18 cellular contexts compared by ENCODE assay signal in the genomic region with DNA sequence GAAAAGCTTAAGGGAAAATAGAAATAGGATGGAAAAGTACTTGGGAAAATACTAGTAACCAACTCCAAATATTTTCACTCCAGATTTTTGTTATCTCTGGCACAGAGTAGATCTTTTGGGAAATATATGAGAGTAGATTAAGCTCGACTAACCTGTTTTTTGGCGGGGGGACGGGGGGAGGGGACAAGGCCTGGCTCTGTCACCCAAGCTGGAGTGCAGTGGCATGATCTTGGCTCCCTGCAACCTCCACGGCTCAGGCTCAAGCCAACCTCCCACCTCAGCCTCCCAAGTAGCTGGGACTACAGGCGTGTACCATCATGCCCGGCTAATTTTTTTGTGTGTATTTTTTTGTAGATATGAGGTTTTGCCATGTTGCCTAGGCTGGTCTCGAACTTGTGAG. TPM values are rescaled to one million over a fixed set of nuclear protein-coding genes. Genes with fewer than 3 reads are reported as not detected.
DNase-seq lines count a peak whose midpoint lies in the region; ATAC-seq, FAIRE-seq and TF ChIP-seq lines count a peak whose summit lies in the region.
"Had no signal": no experiment of that assay in that cellular context is flagged by ENCODE, and none has a peak within 500 bp of the region (broad histone marks: within the 10 kb centered on the region; RNA-seq: fewer than 3 reads in every experiment).

No MANE protein-coding gene starts in this region.

- no peaks in the 10 kb centered on the region for H3K27me3 Mint-ChIP-seq in activated T-cell treated with anti-CD3 and anti-CD28 coated beads, Interleukin-2, amount 50 U/mL, for 24 hours
- H3K27me3 Mint-ChIP-seq in activated T-cell treated with anti-CD3 and anti-CD28 coated beads, Interleukin-2, amount 50 U/mL, for 72 hours (ENCODE audit: low read depth), result no peaks in the 10 kb centered on the region
- H3K27me3 Mint-ChIP-seq in T-cell (no peaks in the 10 kb centered on the region), type B pancreatic cell (no peaks in the 10 kb centered on the region), nephron progenitor cell (ENCODE audit: low read depth, poor library complexity) (peaks cover 3% of the 10 kb centered on the region)
- H3K27me3 Mint-ChIP-seq in natural killer cell treated with Interleukin-12 subunit alpha and Interleukin-12 subunit beta and Interleukin-15 and Interleukin-18, amount 100 ng/mL, for 72 hours, result no peaks in the 10 kb centered on the region

- H3K36me3 Mint-ChIP-seq in activated T-cell treated with anti-CD3 and anti-CD28 coated beads, Interleukin-2, amount 50 U/mL, for 24 hours (ENCODE audit: low read depth), result peaks cover 63% of the 10 kb centered on the region
- peaks cover 2 to 3% of the 10 kb centered on the region in 2 donors for H3K36me3 Mint-ChIP-seq in activated T-cell treated with anti-CD3 and anti-CD28 coated beads, Interleukin-2, amount 50 U/mL, for 72 hours (ENCODE audit: insufficient read depth in 2 of 2)
- H3K36me3 Mint-ChIP-seq in T-cell, result peaks cover 14% of the 10 kb centered on the region
- no peaks in the 10 kb centered on the region for H3K36me3 Mint-ChIP-seq in natural killer cell treated with Interleukin-12 subunit alpha and Interleukin-12 subunit beta and Interleukin-15 and Interleukin-18, amount 100 ng/mL, for 72 hours
- peaks cover 25% of the 10 kb centered on the region for H3K36me3 Mint-ChIP-seq in type B pancreatic cell
- peaks cover 40% of the 10 kb centered on the region for H3K36me3 Mint-ChIP-seq in nephron progenitor cell (ENCODE audit: low read depth)

- DNase-seq in activated T-cell treated with anti-CD3 and anti-CD28 coated beads, Interleukin-2, amount 50 U/mL, for 24 hours, result no peak
- DNase-seq in activated T-cell treated with anti-CD3 and anti-CD28 coated beads, Interleukin-2, amount 50 U/mL, for 72 hours, result no peak
- DNase-seq in T-cell, result no peak
- no peak for DNase-seq in natural killer cell treated with Interleukin-12 subunit alpha and Interleukin-12 subunit beta and Interleukin-15 and Interleukin-18, amount 100 ng/mL, for 72 hours (ENCODE audit: low spot score)
- no peak for DNase-seq in type B pancreatic cell (ENCODE audit: extremely low spot score, unreplicated experiment)
- no peak for DNase-seq in D721Med (ENCODE audit: insufficient read length, low spot score)
- DNase-seq in nephron progenitor cell, result no peak
- DNase-seq: 8988T, Calu3, DND-41, GDM1, NCI-H1105 treated with DMSO at 0.1 percent for 48 hours, NCI-H187, NCI-H82, SHP77 had no signal

- CTCF ChIA-PET in T-cell (lab: Charles Lee), result interaction anchor here (0.6 to 0.7 kb wide), 4 partner anchors 55 to 195 kb away, joined by 3 to 10 read pairs (median 4); no protein-coding TSS in a partner anchor

- TF ChIP-seq CTCF in type B pancreatic cell (conservative IDR thresholded peaks at IDR 0.05) (no peak), D721Med (IDR thresholded peaks at IDR 0.05; ENCODE audit: insufficient read depth, missing control alignments) (no peak), nephron progenitor cell (IDR thresholded peaks at IDR 0.05) (no peak)

- POLR2A ChIA-PET in T-cell (lab: Charles Lee), result interaction anchor here (0.6 to 1.8 kb wide), 4 partner anchors 9 to 697 kb away, joined by 5 to 11 read pairs (median 7); no protein-coding TSS in a partner anchor

- H3K9me3 Mint-ChIP-seq in activated T-cell treated with anti-CD3 and anti-CD28 coated beads, Interleukin-2, amount 50 U/mL, for 24 hours, result no peaks in the 10 kb centered on the region
- H3K9me3 Mint-ChIP-seq in activated T-cell treated with anti-CD3 and anti-CD28 coated beads, Interleukin-2, amount 50 U/mL, for 72 hours, result no peaks in the 10 kb centered on the region
- H3K9me3 Mint-ChIP-seq in T-cell (no peaks in the 10 kb centered on the region), type B pancreatic cell (no peaks in the 10 kb centered on the region), nephron progenitor cell (no peaks in the 10 kb centered on the region)
- H3K9me3 Mint-ChIP-seq in natural killer cell treated with Interleukin-12 subunit alpha and Interleukin-12 subunit beta and Interleukin-15 and Interleukin-18, amount 100 ng/mL, for 72 hours, result no peaks in the 10 kb centered on the region

- no peak for FAIRE-seq in D721Med (lab: Jason Lieb, UNC)
- FAIRE-seq: GM12892 had no signal

- peak overlapping the region; percentile 33 for H3K27ac Mint-ChIP-seq in activated T-cell treated with anti-CD3 and anti-CD28 coated beads, Interleukin-2, amount 50 U/mL, for 24 hours
- H3K27ac Mint-ChIP-seq in activated T-cell treated with anti-CD3 and anti-CD28 coated beads, Interleukin-2, amount 50 U/mL, for 72 hours, result no peak overlapping the region
- H3K27ac Mint-ChIP-seq in T-cell (peak overlapping the region; percentile 31 to 76), type B pancreatic cell (peak overlapping the region; percentile 22), nephron progenitor cell (no peak overlapping the region)
- peak overlapping the region; percentile 58 to 72 for H3K27ac Mint-ChIP-seq in natural killer cell treated with Interleukin-12 subunit alpha and Interleukin-12 subunit beta and Interleukin-15 and Interleukin-18, amount 100 ng/mL, for 72 hours

- H3K4me1 Mint-ChIP-seq in activated T-cell treated with anti-CD3 and anti-CD28 coated beads, Interleukin-2, amount 50 U/mL, for 24 hours (ENCODE audit: low read depth), result peaks cover 73% of the 10 kb centered on the region
- peaks cover 25% of the 10 kb centered on the region for H3K4me1 Mint-ChIP-seq in activated T-cell treated with anti-CD3 and anti-CD28 coated beads, Interleukin-2, amount 50 U/mL, for 72 hours (ENCODE audit: low read depth)
- H3K4me1 Mint-ChIP-seq in T-cell (peaks cover 65 to 82% (median 79%) of the 10 kb centered on the region in 3 donors), type B pancreatic cell (ENCODE audit: unreplicated experiment) (peaks cover 26% of the 10 kb centered on the region), nephron progenitor cell (peaks cover 33% of the 10 kb centered on the region)
- peaks cover 44 to 56% of the 10 kb centered on the region in 2 donors for H3K4me1 Mint-ChIP-seq in natural killer cell treated with Interleukin-12 subunit alpha and Interleukin-12 subunit beta and Interleukin-15 and Interleukin-18, amount 100 ng/mL, for 72 hours (ENCODE audit: low read depth in 2 of 2)

- ATAC-seq in activated T-cell treated with anti-CD3 and anti-CD28 coated beads, Interleukin-2, amount 50 U/mL, for 72 hours (replicated peaks in 1 of 2), result no peak
- ATAC-seq in T-cell (replicated peaks in 1 of 4) (no peak), GM18870 (IDR thresholded peaks at IDR 0.05; ENCODE audit: unreplicated experiment) (no peak)
- ATAC-seq in natural killer cell treated with Interleukin-12 subunit alpha and Interleukin-12 subunit beta and Interleukin-15 and Interleukin-18, amount 100 ng/mL, for 72 hours, result no peak
- ATAC-seq: Panc1 had no signal

- H3K4me3 Mint-ChIP-seq in activated T-cell treated with anti-CD3 and anti-CD28 coated beads, Interleukin-2, amount 50 U/mL, for 24 hours, result no peak overlapping the region
- H3K4me3 Mint-ChIP-seq in activated T-cell treated with anti-CD3 and anti-CD28 coated beads, Interleukin-2, amount 50 U/mL, for 72 hours, result no peak overlapping the region
- H3K4me3 Mint-ChIP-seq in T-cell, result no peak overlapping the region
- H3K4me3 Mint-ChIP-seq in natural killer cell treated with Interleukin-12 subunit alpha and Interleukin-12 subunit beta and Interleukin-15 and Interleukin-18, amount 100 ng/mL, for 72 hours, result no peak overlapping the region
- H3K4me3 Mint-ChIP-seq in type B pancreatic cell, result no peak overlapping the region
- H3K4me3 Mint-ChIP-seq in nephron progenitor cell, result no peak overlapping the region

RNA-seq across cellular contexts. Expression of a gene that starts 4.8 kb away (rescaled TPM):
- 10 to 100 TPM; 71.3 to 79.4 TPM for total RNA-seq in activated T-cell treated with anti-CD3 and anti-CD28 coated beads, Interleukin-2, amount 50 U/mL, for 72 hours
- total RNA-seq in T-cell (10 to 100 TPM; 37.1 to 66.9 (median 54.0) TPM), type B pancreatic cell (ENCODE audit: low replicate concordance) (57.3 and 69.5 TPM in 2 replicates)
- total RNA-seq in natural killer cell treated with Interleukin-12 subunit alpha and Interleukin-12 subunit beta and Interleukin-15 and Interleukin-18, amount 100 ng/mL, for 72 hours, result 100 to 1,000 TPM in 1 of 2 donors, 10 to 100 TPM in 1; 59.0 to 105 TPM

Comparison
In these comparisons a context has a peak if more than half of its experiments do, and no peak if none do; other contexts are left out.
1. H3K27ac Mint-ChIP-seq: peak in activated T-cell treated with anti-CD3 and anti-CD28 coated beads, Interleukin-2, amount 50 U/mL, for 24 hours (single experiment), T-cell (2 of 2), natural killer cell treated with Interleukin-12 subunit alpha and Interleukin-12 subunit beta and Interleukin-15 and Interleukin-18, amount 100 ng/mL, for 72 hours (2 of 2) and type B pancreatic cell (single experiment); none in activated T-cell treated with anti-CD3 and anti-CD28 coated beads, Interleukin-2, amount 50 U/mL, for 72 hours (single experiment) and nephron progenitor cell (single experiment).